18 cellular contexts compared by ENCODE assay signal in the genomic region with DNA sequence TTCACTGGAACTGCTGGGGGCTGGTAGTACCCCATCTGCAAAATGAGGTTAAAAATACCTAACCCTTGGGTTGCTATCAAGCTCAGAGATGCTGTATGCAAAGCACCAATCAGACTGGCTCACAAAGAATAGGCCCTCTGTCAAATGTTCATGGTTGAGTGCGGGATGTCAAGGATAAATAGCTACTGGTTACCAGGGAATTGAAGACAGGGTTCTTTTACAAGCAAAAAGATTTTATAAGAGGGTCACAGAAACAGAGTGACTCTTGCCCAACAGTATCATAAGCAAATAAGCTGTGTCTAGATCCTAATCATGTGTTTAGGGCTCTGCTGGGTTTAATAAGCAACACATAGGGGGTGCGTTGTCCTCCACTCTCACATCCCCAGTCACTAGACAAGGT. TPM values are rescaled to one million over a fixed set of nuclear protein-coding genes. Genes with fewer than 3 reads are reported as not detected.
"Had no signal": no experiment of that assay in that cellular context is flagged by ENCODE, and none has a peak within 500 bp of the region (broad histone marks: within the 10 kb centered on the region; RNA-seq: fewer than 3 reads in every experiment).

No MANE protein-coding gene starts in this region.

- H3K9me3 ChIP-seq: lower lobe of right lung, thyroid gland had no signal

- H3K27me3 ChIP-seq: thyroid gland had no signal

- H3K36me3 ChIP-seq: lower lobe of right lung, thyroid gland had no signal

- H3K4me3 ChIP-seq: heart right ventricle, lower lobe of right lung, thyroid gland had no signal

- FAIRE-seq: frontal cortex, islet of Langerhans had no signal

- ATAC-seq: heart right ventricle; left colon; lower lobe of right lung; stimulated activated effector memory CD8-positive, alpha-beta T cell treated with anti-CD3 and anti-CD28 coated beads, Interleukin-12 subunit alpha, Interleukin-12 subunit beta, amount 100 ng/mL, for 72 hours had no signal

- H3K27ac Mint-ChIP-seq: stimulated activated effector memory CD8-positive, alpha-beta T cell treated with anti-CD3 and anti-CD28 coated beads, Interleukin-12 subunit alpha, Interleukin-12 subunit beta, amount 100 ng/mL, for 72 hours had no signal

- H3K27ac ChIP-seq: epithelial cell of prostate, lower lobe of right lung, thyroid gland had no signal

- DNase-seq: activated CD4-positive, alpha-beta T cell treated with anti-CD3 and anti-CD28 coated beads, Interleukin-2, amount 50 U/mL, for 1 hour; activated CD8-positive, alpha-beta memory T cell treated with anti-CD3 and anti-CD28 coated beads for 24 hours; activated naive CD4-positive, alpha-beta T cell; anterior cingulate cortex; dermis blood vessel endothelial cell; heart right ventricle; left colon; lower lobe of right lung; posterior cingulate gyrus; retina; stimulated activated CD4-positive, alpha-beta T cell treated with anti-CD3 and anti-CD28 coated beads, Interleukin-12 subunit alpha, Interleukin-12 subunit beta, amount 100 ng/mL, for 4 hours; stimulated activated CD4-positive, alpha-beta T cell treated with anti-CD3 and anti-CD28 coated beads, Interleukin-2, amount 100 ng/mL, for 24 hours; thyroid gland had no signal

- H3K4me3 Mint-ChIP-seq: stimulated activated effector memory CD8-positive, alpha-beta T cell treated with anti-CD3 and anti-CD28 coated beads, Interleukin-12 subunit alpha, Interleukin-12 subunit beta, amount 100 ng/mL, for 72 hours had no signal

RNA-seq across cellular contexts. Expression of gene SYK, which starts 11.9 kb away (rescaled TPM):
- total RNA-seq: fibroblast of lung had no signal
- polyA plus RNA-seq: fibroblast of lung had no signal
